ENCODE assay signal across 17 cellular contexts in genomic region chr11:45556851-45557707, GRCh38.
DNase-seq lines count a peak whose midpoint lies in the region; ATAC-seq, FAIRE-seq and TF ChIP-seq lines count a peak whose summit lies in the region.
"Had no signal": no experiment of that assay in that cellular context is flagged by ENCODE, and none has a peak within 500 bp of the region (broad histone marks: within the 10 kb centered on the region; RNA-seq: fewer than 3 reads in every experiment).

No MANE protein-coding gene starts in this region.

- no peak for TF ChIP-seq POLR2A in H1 (IDR thresholded peaks at IDR 0.05; ENCODE audit: control extremely low read depth in 1 of 2, low read depth in 2 of 2, low read length in 2 of 2)

- H2BK20ac ChIP-seq in H1 (ENCODE audit: low read length): no peak overlapping the region

- no peak overlapping the region for H2BK120ac ChIP-seq in H1 (replicated peaks; ENCODE audit: low read depth, low read length)

- POLR2A ChIA-PET in H1 (lab: Charles Lee; ENCODE audit: partially characterized antibody): no interaction called here

- H3K4ac ChIP-seq in H1 (replicated peaks; ENCODE audit: insufficient read length, low read depth, low read length): no peak overlapping the region

- no peak overlapping the region for H4K8ac ChIP-seq in H1 (ENCODE audit: extremely low read depth, insufficient read depth, low read length)

- no peak overlapping the region for H2BK5ac ChIP-seq in H1 (ENCODE audit: low read depth, low read length)

- no peak overlapping the region for H3K27ac ChIP-seq in H1 (ENCODE audit: low read depth, low read length)
- H3K27ac ChIP-seq: ovary, VCaP had no signal

- no peak overlapping the region for H3K56ac ChIP-seq in H1 (replicated peaks; ENCODE audit: insufficient read length, low read depth, low read length)

- H3K36me3 ChIP-seq in MG63: no peaks in the 10 kb centered on the region
- H3K36me3 ChIP-seq in H1 (ENCODE audit: control insufficient read depth in 2 of 4, insufficient read depth in 4 of 4, low read length in 3 of 4): no peaks in the 10 kb centered on the region
- H3K36me3 ChIP-seq in H7 (replicated peaks; ENCODE audit: control insufficient read depth, insufficient read depth, low read length): no peaks in the 10 kb centered on the region
- H3K36me3 ChIP-seq: ovary had no signal

- ATAC-seq in effector memory CD8-positive, alpha-beta T cell (replicated peaks): no peak
- ATAC-seq in HG03196 (IDR thresholded peaks at IDR 0.05; ENCODE audit: unreplicated experiment): no peak

- no peak overlapping the region for H3K23ac ChIP-seq in H1 (ENCODE audit: insufficient read length)

- no peak overlapping the region for H2BK15ac ChIP-seq in H1 (ENCODE audit: low read length)

- no peaks in the 10 kb centered on the region for H3K79me1 ChIP-seq in H1 (ENCODE audit: low read depth, low read length)

- H3K79me2 ChIP-seq in H1 (ENCODE audit: control insufficient read depth in 1 of 2, insufficient read depth in 2 of 2, low read length in 2 of 2): no peaks in the 10 kb centered on the region

- TF ChIP-seq EP300 in H1 (IDR thresholded peaks at IDR 0.05; ENCODE audit: borderline replicate concordance in 1 of 2, low read depth in 2 of 2, low read length in 2 of 2): no peak

- H3K27me3 Mint-ChIP-seq in nephron progenitor cell (ENCODE audit: low read depth, poor library complexity): peaks cover 25% of the 10 kb centered on the region
- peaks cover 14 to 81% of the 10 kb centered on the region in 2 donors for H3K27me3 Mint-ChIP-seq in effector memory CD8-positive, alpha-beta T cell

- H3K9me3 ChIP-seq in MG63: no peaks in the 10 kb centered on the region
- H3K9me3 ChIP-seq in H1 (ENCODE audit: insufficient read depth in 2 of 2, low read depth in 1 of 2, low read length in 1 of 2): no peaks in the 10 kb centered on the region
- H3K9me3 ChIP-seq: ovary had no signal

- CTCF ChIA-PET in H1 (lab: Charles Lee; ENCODE audit: partially characterized antibody): interaction anchor here (0.6 to 1.4 kb wide), 3 partner anchors 18 to 214 kb away, joined by 3 to 5 read pairs (median 4); no protein-coding TSS in a partner anchor

- H3K27ac Mint-ChIP-seq in nephron progenitor cell: peak overlapping the region; percentile 25
- H3K27ac Mint-ChIP-seq in effector memory CD8-positive, alpha-beta T cell: no peak overlapping the region
- H3K27ac Mint-ChIP-seq: B cell had no signal

- no peak overlapping the region for H3K14ac ChIP-seq in H1 (ENCODE audit: insufficient read length)

- no peak overlapping the region for H3K4me2 ChIP-seq in H1 (ENCODE audit: insufficient read depth in 1 of 2, low read depth in 2 of 2, low read length in 2 of 2)
- H3K4me2 ChIP-seq: smooth muscle cell had no signal

- no peak overlapping the region; the same call in 1 of the 2 replicates for H2BK12ac ChIP-seq in H1 (ENCODE audit: low read depth, low read length)

- no peak overlapping the region for H3K18ac ChIP-seq in H1 (ENCODE audit: extremely low read depth, low read length)

- no peak for FAIRE-seq in H1 (lab: Jason Lieb, UNC)
- FAIRE-seq: astrocyte, kidney had no signal

- no peak overlapping the region for H4K91ac ChIP-seq in H1 (replicated peaks; ENCODE audit: insufficient read length, low read length)

- H3K27me3 ChIP-seq in MG63 (no peaks in the 10 kb centered on the region), H1 (replicated peaks in 1 of 4; ENCODE audit: control insufficient read depth in 3 of 4, extremely low read depth in 1 of 4, insufficient read depth in 3 of 4, low read length in 3 of 4) (no peaks in the 10 kb centered on the region), H7 (ENCODE audit: control insufficient read depth, insufficient read depth, low read length) (no peaks in the 10 kb centered on the region)
- H3K27me3 ChIP-seq: ovary had no signal

- peaks cover 6% of the 10 kb centered on the region for H3K9me3 Mint-ChIP-seq in nephron progenitor cell
- no peaks in the 10 kb centered on the region for H3K9me3 Mint-ChIP-seq in effector memory CD8-positive, alpha-beta T cell

- no peak overlapping the region for H2AFZ ChIP-seq in H1 (ENCODE audit: low read length)

- H3K9ac ChIP-seq in H1 (replicated peaks in 1 of 4; ENCODE audit: extremely low read depth in 1 of 4, low read depth in 3 of 4, low read length in 3 of 4): no peak overlapping the region

- peaks cover 2 to 7% (median 3%) of the 10 kb centered on the region in 4 experiments; a peak in 4 of 7 replicates for H3K4me1 ChIP-seq in H1 (replicated peaks in 1 of 4; ENCODE audit: control insufficient read depth in 3 of 4, insufficient read depth in 4 of 4, low read length in 3 of 4)

- no peaks in the 10 kb centered on the region for H4K20me1 ChIP-seq in H1 (replicated peaks in 1 of 2; ENCODE audit: control insufficient read depth in 1 of 2, insufficient read depth in 2 of 2, low read length in 2 of 2)

- H3K4me3 ChIP-seq in MG63: no peak overlapping the region
- H3K4me3 ChIP-seq in H1 (ENCODE audit: extremely low read depth in 1 of 4, insufficient read depth in 2 of 4, low read depth in 3 of 4, low read length in 4 of 4): no peak overlapping the region
- H3K4me3 ChIP-seq in H7 (ENCODE audit: insufficient read depth, low read depth, low read length): no peak overlapping the region
- H3K4me3 ChIP-seq: ovary, smooth muscle cell had no signal

- no peak for TF ChIP-seq CTCF in H1 (IDR thresholded peaks at IDR 0.05; ENCODE audit: control extremely low read depth in 1 of 3, insufficient read depth in 1 of 3, low read depth in 1 of 3, low read length in 3 of 3)
- TF ChIP-seq CTCF in nephron progenitor cell (IDR thresholded peaks at IDR 0.05): no peak

- DNase-seq in EH (ENCODE audit: low read depth): peak; percentile 9
- peak; percentile 23 for DNase-seq in MG63
- DNase-seq in H1 (ENCODE audit: low read depth in 1 of 2, low spot score in 2 of 2): no peak
- DNase-seq in nephron progenitor cell: no peak
- DNase-seq in NCI-H2029 treated with DMSO at 0.1 percent for 48 hours (lab: John Stamatoyannopoulos, UW): no peak
- no peak for DNase-seq in H7
- no peak for DNase-seq in effector memory CD8-positive, alpha-beta T cell
- DNase-seq: activated effector memory CD4-positive, alpha-beta T cell treated with Interleukin-2 at 50 U/mL for 16 hours; DMS53; effector CD4-positive, alpha-beta T cell; kidney; ovary had no signal

- H2AK5ac ChIP-seq in H1 (ENCODE audit: low read depth, low read length): no peak overlapping the region

- H3K23me2 ChIP-seq in H1 (ENCODE audit: low read depth, low read length): no peaks in the 10 kb centered on the region; the same call in 1 of the 2 replicates

- no peak overlapping the region for H4K5ac ChIP-seq in H1 (ENCODE audit: insufficient read length, low read depth, low read length)

- peaks cover 18% of the 10 kb centered on the region for H3K4me1 Mint-ChIP-seq in nephron progenitor cell
- no peaks in the 10 kb centered on the region for H3K4me1 Mint-ChIP-seq in effector memory CD8-positive, alpha-beta T cell (ENCODE audit: low read depth in 2 of 2)
- H3K4me1 Mint-ChIP-seq: B cell had no signal

- WGBS in H1 (ENCODE audit: extremely low coverage in 1 of 2, insufficient coverage in 1 of 2, insufficient read length in 1 of 2, insufficient replicate concordance in 2 of 2, low coverage in 1 of 2, low lambda C conversion rate in 2 of 2, missing lambda C conversion rate in 1 of 2), 2 experiments: 91% methylated on average over 10 of the region's 10 CpGs; no CpG with 5 or more reads in 1 of the 2 experiments

- H3K4me3 Mint-ChIP-seq in nephron progenitor cell: no peak overlapping the region
- no peak overlapping the region for H3K4me3 Mint-ChIP-seq in effector memory CD8-positive, alpha-beta T cell
- H3K4me3 Mint-ChIP-seq: B cell had no signal

- TF ChIP-seq RAD21 in H1 (IDR thresholded peaks at IDR 0.05 in 1 of 2, conservative IDR thresholded peaks at IDR 0.05 in 1 of 2; ENCODE audit: low read depth in 2 of 2, low read length in 2 of 2): no peak

- H3K36me3 Mint-ChIP-seq in nephron progenitor cell (ENCODE audit: low read depth): no peaks in the 10 kb centered on the region
- H3K36me3 Mint-ChIP-seq in effector memory CD8-positive, alpha-beta T cell (ENCODE audit: insufficient read depth): no peaks in the 10 kb centered on the region

TF ChIP-seq in H1, 55 proteins besides CTCF, POLR2A, EP300 and RAD21:
- no peak for TF ChIP-seq NANOG (IDR thresholded peaks at IDR 0.05; ENCODE audit: insufficient read depth, low read depth, low read length, poor library complexity, severe bottlenecking)
- no peak for TF ChIP-seq CREB1 (IDR thresholded peaks at IDR 0.05)
- no peak for TF ChIP-seq TCF12 (IDR thresholded peaks at IDR 0.05; ENCODE audit: low read depth, low read length)
- TF ChIP-seq CHD2 (IDR thresholded peaks at IDR 0.05; ENCODE audit: low read length): no peak
- TF ChIP-seq RNF2 (IDR thresholded peaks at IDR 0.05; ENCODE audit: borderline replicate concordance, low read depth, low read length, missing control alignments, poor library complexity, severe bottlenecking): no peak
- TF ChIP-seq GTF2F1 (IDR thresholded peaks at IDR 0.05; ENCODE audit: borderline replicate concordance, low read depth, low read length): no peak
- peak; percentile 71 for TF ChIP-seq BACH1 (IDR thresholded peaks at IDR 0.05; ENCODE audit: low read length)
- 0 out of 2 replicates have a peak, but pooled peaks have one; percentile 3 for TF ChIP-seq MAFK (IDR thresholded peaks at IDR 0.05; ENCODE audit: low read depth, low read length)
- no peak for TF ChIP-seq EZH2 (IDR thresholded peaks at IDR 0.05; ENCODE audit: low read depth, low read length, severe bottlenecking)
- TF ChIP-seq RFX5 (IDR thresholded peaks at IDR 0.05; ENCODE audit: borderline replicate concordance, low read depth, low read length): no peak
- TF ChIP-seq E2F6 (IDR thresholded peaks at IDR 0.05): no peak
- no peak for TF ChIP-seq ATF3 (IDR thresholded peaks at IDR 0.05; ENCODE audit: insufficient read depth, low read depth, low read length)

Comparison
In these comparisons a context has a peak if more than half of its experiments do, and no peak if none do; other contexts are left out.
1. DNase-seq: peak in EH (single experiment) and MG63 (single experiment); none in H1 (0 of 2), nephron progenitor cell (single experiment), NCI-H2029 treated with DMSO at 0.1 percent for 48 hours (single experiment), H7 (single experiment) and effector memory CD8-positive, alpha-beta T cell (0 of 3).